In the genomic region with DNA sequence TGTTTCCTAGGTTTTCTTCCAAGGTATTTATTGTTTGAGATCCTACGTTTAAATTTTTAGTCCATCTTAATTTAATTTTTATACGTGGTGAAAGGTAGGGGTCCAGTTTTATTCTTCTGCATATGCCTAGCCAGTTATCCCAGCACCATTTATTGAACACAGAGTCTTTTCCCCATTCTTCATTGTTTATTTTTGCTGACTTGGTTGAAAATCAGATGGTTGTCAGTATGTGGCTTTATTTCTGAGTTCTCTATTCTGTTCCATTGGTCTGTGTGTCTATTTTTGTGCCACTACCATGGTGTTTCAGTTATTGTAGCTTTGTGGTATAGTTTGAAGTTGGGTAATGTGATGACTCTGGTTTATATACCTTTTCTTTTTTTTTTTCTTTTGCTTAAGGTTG, we compare ENCODE assay signal across 11 cellular contexts.
"Had no signal": no experiment of that assay in that cellular context is flagged by ENCODE, and none has a peak within 500 bp of the region (broad histone marks: within the 10 kb centered on the region; RNA-seq: fewer than 3 reads in every experiment).

No MANE protein-coding gene starts in this region.

- H3K4me1 ChIP-seq: HAP-1 had no signal

- H3K4me2 ChIP-seq: GM23338 had no signal

- H3K9me3 ChIP-seq: HAP-1 had no signal

- ATAC-seq: GM23338, HCT116 had no signal

- H3K4me3 ChIP-seq: GM23248, GM23338, HAP-1 had no signal

- H3K9ac ChIP-seq: GM23248 had no signal

- H3K36me3 ChIP-seq: HAP-1 had no signal

- DNase-seq: GM23248, GOT3, H7, H9, HCEC 1CT, HFFc6 had no signal

- H2AFZ ChIP-seq: GM23248, GM23338 had no signal

- H3K27ac ChIP-seq: GM23248 had no signal

- FAIRE-seq: H1, H54 had no signal
